20 cellular contexts compared by ENCODE assay signal in the genomic region with DNA sequence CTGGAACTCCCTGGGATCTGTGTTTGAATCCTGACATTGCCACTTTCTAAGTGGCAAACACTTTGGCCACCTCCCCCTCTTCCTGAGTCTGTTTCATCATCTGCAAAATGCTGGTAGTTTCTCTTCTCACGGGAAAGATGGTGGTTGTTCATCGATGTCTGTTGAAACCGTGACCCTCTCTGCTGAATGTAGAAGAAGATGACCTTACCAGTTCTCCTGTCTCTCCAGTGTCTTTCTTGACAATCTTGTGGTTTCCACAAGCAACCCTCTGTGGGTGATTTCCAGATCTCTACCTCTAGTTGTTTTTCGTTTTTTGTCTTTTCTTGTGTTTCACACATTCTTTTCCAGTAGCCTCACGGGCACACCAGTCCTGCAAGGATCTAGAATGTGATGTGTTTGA. TPM values are rescaled to one million over a fixed set of nuclear protein-coding genes. Genes with fewer than 3 reads are reported as not detected.
DNase-seq lines count a peak whose midpoint lies in the region; ATAC-seq and TF ChIP-seq lines count a peak whose summit lies in the region.
"Had no signal": no experiment of that assay in that cellular context is flagged by ENCODE, and none has a peak within 500 bp of the region (broad histone marks: within the 10 kb centered on the region; RNA-seq: fewer than 3 reads in every experiment).

No MANE protein-coding gene starts in this region.

- H3K4me3 ChIP-seq in Loucy (ENCODE audit: low read length, poor library complexity, severe bottlenecking) (no peak overlapping the region), ascending aorta (peak overlapping the region in 1 of 2 donors; percentile 60)
- H3K4me3 ChIP-seq: lung, prostate gland, uterus had no signal

- peaks cover 4% of the 10 kb centered on the region; the same call in 1 of the 2 replicates for H3K79me2 ChIP-seq in Loucy (ENCODE audit: insufficient read depth, low read length)

- intact Hi-C loops in activated CD4-positive, alpha-beta T cell treated with anti-CD3 and anti-CD28 coated beads for 36 hours (cut with DNase I, micrococcal nuclease), result no loop called here
- intact Hi-C loops in ascending aorta (cut with DNase I), result no loop called here

- no peak overlapping the region for H2AFZ ChIP-seq in Loucy (ENCODE audit: low read length)

- H3K27me3 Mint-ChIP-seq in activated CD4-positive, alpha-beta T cell treated with anti-CD3 and anti-CD28 coated beads, Interleukin-2, amount 10 ng/mL, durations not matched to agents 7 days and 5 days, result peaks cover 22% of the 10 kb centered on the region
- H3K27me3 Mint-ChIP-seq in activated CD4-positive, alpha-beta T cell treated with anti-CD3 and anti-CD28 coated beads for 36 hours, result peaks cover 2% of the 10 kb centered on the region

- H3K4me1 ChIP-seq in Loucy (ENCODE audit: insufficient read depth, low read length, poor library complexity, severe bottlenecking) (peaks cover 86% of the 10 kb centered on the region), ascending aorta (peaks cover 73 to 94% of the 10 kb centered on the region in 2 donors)

- peaks cover 13% of the 10 kb centered on the region for H3K4me1 Mint-ChIP-seq in activated CD4-positive, alpha-beta T cell treated with anti-CD3 and anti-CD28 coated beads, Interleukin-2, amount 10 ng/mL, durations not matched to agents 7 days and 5 days
- H3K4me1 Mint-ChIP-seq in activated CD4-positive, alpha-beta T cell treated with anti-CD3 and anti-CD28 coated beads for 36 hours, result peaks cover 19% of the 10 kb centered on the region
- H3K4me1 Mint-ChIP-seq in stimulated activated effector memory CD8-positive, alpha-beta T cell treated with anti-CD3 and anti-CD28 coated beads, Interleukin-12 subunit alpha, Interleukin-12 subunit beta, amount 100 ng/mL, for 72 hours, result peaks cover 98% of the 10 kb centered on the region

- H3K9me2 ChIP-seq in Loucy (replicated peaks; ENCODE audit: low read depth, low read length), result no peaks in the 10 kb centered on the region

- no peak for TF ChIP-seq CTCF in Loucy (conservative IDR thresholded peaks at IDR 0.05; ENCODE audit: low read length)
- TF ChIP-seq CTCF in ascending aorta (IDR thresholded peaks at IDR 0.05), result no peak

- no peak overlapping the region for H3K4me3 Mint-ChIP-seq in activated CD4-positive, alpha-beta T cell treated with anti-CD3 and anti-CD28 coated beads, Interleukin-2, amount 10 ng/mL, durations not matched to agents 7 days and 5 days
- no peak overlapping the region for H3K4me3 Mint-ChIP-seq in activated CD4-positive, alpha-beta T cell treated with anti-CD3 and anti-CD28 coated beads for 36 hours
- H3K4me3 Mint-ChIP-seq in stimulated activated effector memory CD8-positive, alpha-beta T cell treated with anti-CD3 and anti-CD28 coated beads, Interleukin-12 subunit alpha, Interleukin-12 subunit beta, amount 100 ng/mL, for 72 hours, result peak overlapping the region; percentile 51
- H3K4me3 Mint-ChIP-seq: CD4-positive, alpha-beta T cell; H9 had no signal

- no peaks in the 10 kb centered on the region for H3K27me3 ChIP-seq in Loucy (ENCODE audit: insufficient read depth, low read length, poor library complexity, severe bottlenecking)
- no peaks in the 10 kb centered on the region for H3K27me3 ChIP-seq in ascending aorta
- H3K27me3 ChIP-seq: uterus had no signal

- H3K9me3 Mint-ChIP-seq in activated CD4-positive, alpha-beta T cell treated with anti-CD3 and anti-CD28 coated beads, Interleukin-2, amount 10 ng/mL, durations not matched to agents 7 days and 5 days, result no peaks in the 10 kb centered on the region
- H3K9me3 Mint-ChIP-seq in activated CD4-positive, alpha-beta T cell treated with anti-CD3 and anti-CD28 coated beads for 36 hours (ENCODE audit: low read depth), result no peaks in the 10 kb centered on the region
- no peaks in the 10 kb centered on the region for H3K9me3 Mint-ChIP-seq in stimulated activated effector memory CD8-positive, alpha-beta T cell treated with anti-CD3 and anti-CD28 coated beads, Interleukin-12 subunit alpha, Interleukin-12 subunit beta, amount 100 ng/mL, for 72 hours
- H3K9me3 Mint-ChIP-seq: CD4-positive, alpha-beta T cell; H9; T-cell had no signal

- no peaks in the 10 kb centered on the region for H4K20me1 ChIP-seq in Loucy (ENCODE audit: insufficient read depth, low read length, poor library complexity, severe bottlenecking)

- no peak for ATAC-seq in activated CD4-positive, alpha-beta T cell treated with anti-CD3 and anti-CD28 coated beads for 36 hours
- ATAC-seq in stimulated activated effector memory CD8-positive, alpha-beta T cell treated with anti-CD3 and anti-CD28 coated beads, Interleukin-12 subunit alpha, Interleukin-12 subunit beta, amount 100 ng/mL, for 72 hours, result peak; percentile 68
- ATAC-seq in GM18861 (IDR thresholded peaks at IDR 0.05; ENCODE audit: unreplicated experiment), result no peak
- ATAC-seq: T-cell had no signal

- no peaks in the 10 kb centered on the region for H3K36me3 ChIP-seq in Loucy (ENCODE audit: insufficient read depth, low read length)
- H3K36me3 ChIP-seq in ascending aorta, result peaks cover 34 to 64% of the 10 kb centered on the region in 2 donors
- H3K36me3 ChIP-seq: uterus had no signal

- no peaks in the 10 kb centered on the region for H3K9me3 ChIP-seq in Loucy (ENCODE audit: insufficient read depth, low read depth, low read length)
- no peaks in the 10 kb centered on the region for H3K9me3 ChIP-seq in ascending aorta
- H3K9me3 ChIP-seq: prostate gland, uterus had no signal

- H3K27ac Mint-ChIP-seq in activated CD4-positive, alpha-beta T cell treated with anti-CD3 and anti-CD28 coated beads, Interleukin-2, amount 10 ng/mL, durations not matched to agents 7 days and 5 days, result peak overlapping the region; percentile 15
- no peak overlapping the region for H3K27ac Mint-ChIP-seq in activated CD4-positive, alpha-beta T cell treated with anti-CD3 and anti-CD28 coated beads for 36 hours
- H3K27ac Mint-ChIP-seq in stimulated activated effector memory CD8-positive, alpha-beta T cell treated with anti-CD3 and anti-CD28 coated beads, Interleukin-12 subunit alpha, Interleukin-12 subunit beta, amount 100 ng/mL, for 72 hours, result peak overlapping the region; percentile 79
- H3K27ac Mint-ChIP-seq: CD4-positive, alpha-beta T cell; H9 had no signal

- POLR2A ChIA-PET in activated CD4-positive, alpha-beta T cell treated with anti-CD3 and anti-CD28 coated beads, Interleukin-2, amount 10 ng/mL, durations not matched to agents 7 days and 5 days (lab: Charles Lee), result no interaction called here
- POLR2A ChIA-PET in activated CD4-positive, alpha-beta T cell treated with anti-CD3 and anti-CD28 coated beads for 36 hours (lab: Charles Lee), result no interaction called here

- H3K9ac ChIP-seq in Loucy (ENCODE audit: low read depth, low read length, poor library complexity, severe bottlenecking), result peak overlapping the region; percentile 91

- peaks cover 2% of the 10 kb centered on the region for H3K36me3 Mint-ChIP-seq in activated CD4-positive, alpha-beta T cell treated with anti-CD3 and anti-CD28 coated beads, Interleukin-2, amount 10 ng/mL, durations not matched to agents 7 days and 5 days (ENCODE audit: low read depth)
- no peaks in the 10 kb centered on the region for H3K36me3 Mint-ChIP-seq in activated CD4-positive, alpha-beta T cell treated with anti-CD3 and anti-CD28 coated beads for 36 hours (ENCODE audit: low read depth)
- H3K36me3 Mint-ChIP-seq in stimulated activated effector memory CD8-positive, alpha-beta T cell treated with anti-CD3 and anti-CD28 coated beads, Interleukin-12 subunit alpha, Interleukin-12 subunit beta, amount 100 ng/mL, for 72 hours, result peaks cover 66% of the 10 kb centered on the region
- H3K36me3 Mint-ChIP-seq: T-cell had no signal

- H3K27ac ChIP-seq in ascending aorta, result peak overlapping the region; percentile 89 to 93
- H3K27ac ChIP-seq: uterus had no signal

- CTCF ChIA-PET in activated CD4-positive, alpha-beta T cell treated with anti-CD3 and anti-CD28 coated beads, Interleukin-2, amount 10 ng/mL, durations not matched to agents 7 days and 5 days (lab: Charles Lee), result interaction anchor here (1.0 kb wide), 1 partner anchor 27 kb away, joined by 5 read pairs; no protein-coding TSS in a partner anchor
- CTCF ChIA-PET in activated CD4-positive, alpha-beta T cell treated with anti-CD3 and anti-CD28 coated beads for 36 hours (lab: Charles Lee), result no interaction called here

- no peak overlapping the region for H3K4me2 ChIP-seq in Loucy (ENCODE audit: low read depth, low read length, poor library complexity, severe bottlenecking)

- peaks cover 10% of the 10 kb centered on the region; the same call in 1 of the 2 replicates for H3F3A ChIP-seq in Loucy (ENCODE audit: low read depth)

- no peak for DNase-seq in activated CD4-positive, alpha-beta T cell treated with anti-CD3 and anti-CD28 coated beads, Interleukin-2, amount 10 ng/mL, durations not matched to agents 7 days and 5 days
- DNase-seq in activated CD4-positive, alpha-beta T cell treated with anti-CD3 and anti-CD28 coated beads for 36 hours, result no peak
- DNase-seq in ascending aorta (ENCODE audit: low spot score in 2 of 2) (peak in 1 of 2 donors; percentile 37), NCI-H2107 treated with DMSO at 0.1 percent for 48 hours (lab: John Stamatoyannopoulos, UW; ENCODE audit: unreplicated experiment) (no peak), pons (ENCODE audit: low spot score) (no peak)
- no peak for DNase-seq in stimulated activated effector memory CD8-positive, alpha-beta T cell treated with anti-CD3 and anti-CD28 coated beads, Interleukin-12 subunit alpha, Interleukin-12 subunit beta, amount 100 ng/mL, for 72 hours (ENCODE audit: low spot score in 2 of 2)
- DNase-seq: activated CD4-positive, CD25-positive, alpha-beta regulatory T cell; activated naive CD4-positive, alpha-beta T cell treated with Interleukin-2 at 50 U/mL for 16 hours; CD4-positive, alpha-beta T cell; dermis blood vessel endothelial cell; EL; H9; NCI-H1092 treated with DMSO at 0.1 percent for 48 hours; stimulated activated naive CD4-positive, alpha-beta T cell; T-cell; uterus had no signal

RNA-seq across cellular contexts. Expression of gene ZBTB16, which starts 27.5 kb away (rescaled TPM):
- total RNA-seq in activated CD4-positive, alpha-beta T cell treated with anti-CD3 and anti-CD28 coated beads, Interleukin-2, amount 10 ng/mL, durations not matched to agents 7 days and 5 days, result 1 to 10 TPM; 7.4 to 7.6 TPM
- total RNA-seq in activated CD4-positive, alpha-beta T cell treated with anti-CD3 and anti-CD28 coated beads for 36 hours, result 1 to 10 TPM; 3.0 to 4.6 TPM
- total RNA-seq in ascending aorta, result 344 TPM
- total RNA-seq: H9 had no signal

Comparison
In these comparisons a context has a peak if more than half of its experiments do, and no peak if none do; other contexts are left out.
1. RNA of gene ZBTB16, which starts 27.5 kb away (total RNA-seq): 344 TPM in ascending aorta (single experiment); 7.4 to 7.6 TPM in activated CD4-positive, alpha-beta T cell treated with anti-CD3 and anti-CD28 coated beads, Interleukin-2, amount 10 ng/mL, durations not matched to agents 7 days and 5 days and 3.0 to 4.6 TPM in activated CD4-positive, alpha-beta T cell treated with anti-CD3 and anti-CD28 coated beads for 36 hours; every median in the first group is over 10 times any median in the second.